ENCODE assay signal across 1 cellular context in genomic region chr21:44765231-44766013, GRCh38.
TF ChIP-seq lines count a peak whose summit lies in the region.

No MANE protein-coding gene starts in this region.

TF ChIP-seq in K562, 482 proteins besides CTCF, POLR2A, EP300 and RAD21 (continued from another document and continues in another):
- no peak for TF ChIP-seq FOXO4 (CRISPR knock-in tag; IDR thresholded peaks at IDR 0.05)
- no peak for TF ChIP-seq ELK3 (CRISPR knock-in tag; IDR thresholded peaks at IDR 0.05)
- no peak for TF ChIP-seq NCOA6 (IDR thresholded peaks at IDR 0.05)
- no peak for TF ChIP-seq KAT8 (IDR thresholded peaks at IDR 0.05; ENCODE audit: low read depth)
- TF ChIP-seq KDM4B (IDR thresholded peaks at IDR 0.05; ENCODE audit: borderline replicate concordance in 2 of 2, low read depth in 1 of 2): no peak
- no peak for TF ChIP-seq PYGO2 (tag; IDR thresholded peaks at IDR 0.05)
- no peak for TF ChIP-seq NR2C1 (IDR thresholded peaks at IDR 0.05)
- no peak for TF ChIP-seq NR2C1 (tag; IDR thresholded peaks at IDR 0.05)
- TF ChIP-seq BRF2 (IDR thresholded peaks at IDR 0.05; ENCODE audit: borderline replicate concordance, insufficient read depth, insufficient read length): no peak
- peak; percentile 22; the same call in 1 of the 2 replicates for TF ChIP-seq TFE3 (CRISPR knock-in tag; IDR thresholded peaks at IDR 0.05)
- TF ChIP-seq ZFP36 (IDR thresholded peaks at IDR 0.05; ENCODE audit: low read depth, low read length, partially characterized antibody): no peak
- TF ChIP-seq WHSC1 (IDR thresholded peaks at IDR 0.05; ENCODE audit: low read length): no peak
- TF ChIP-seq HDAC6 (IDR thresholded peaks at IDR 0.05; ENCODE audit: low read depth, low read length): no peak
- TF ChIP-seq ZNF324 (CRISPR knock-in tag; IDR thresholded peaks at IDR 0.05): no peak
- no peak for TF ChIP-seq ETV6 (IDR thresholded peaks at IDR 0.05; ENCODE audit: borderline replicate concordance in 1 of 2, low read depth in 2 of 2, low read length in 1 of 2)
- no peak for TF ChIP-seq ETV6 (CRISPR knock-in tag; IDR thresholded peaks at IDR 0.05; ENCODE audit: borderline replicate concordance)
- no peak for TF ChIP-seq KLF13 (tag; IDR thresholded peaks at IDR 0.05; ENCODE audit: borderline replicate concordance, low read depth)
- TF ChIP-seq ZNF655 (CRISPR knock-in tag; IDR thresholded peaks at IDR 0.05): no peak
- TF ChIP-seq DLX4 (CRISPR knock-in tag; IDR thresholded peaks at IDR 0.05): no peak
- no peak for TF ChIP-seq NR0B1 (IDR thresholded peaks at IDR 0.05; ENCODE audit: partially characterized antibody)
- peak; percentile 80 for TF ChIP-seq TFAP4 (CRISPR knock-in tag; IDR thresholded peaks at IDR 0.05; ENCODE audit: borderline replicate concordance)
- no peak for TF ChIP-seq HNRNPH1 (optimal IDR thresholded peaks at IDR 0.05; ENCODE audit: low read depth, low read length)
- no peak for TF ChIP-seq ZNF124 (CRISPR knock-in tag; IDR thresholded peaks at IDR 0.05)
- TF ChIP-seq ASH1L (IDR thresholded peaks at IDR 0.05; ENCODE audit: borderline replicate concordance, low read depth, partially characterized antibody): no peak
- TF ChIP-seq YY1 (IDR thresholded peaks at IDR 0.05; ENCODE audit: borderline replicate concordance in 1 of 3, control insufficient read depth in 1 of 3, extremely low read depth in 1 of 3, insufficient read depth in 3 of 3, insufficient read length in 1 of 3, insufficient replicate concordance in 2 of 3, low read depth in 1 of 3, low read length in 2 of 3): no peak
- TF ChIP-seq STAT5A (IDR thresholded peaks at IDR 0.05; ENCODE audit: borderline replicate concordance, low read length): no peak
- 0 out of 4 replicates have a peak, but pooled peaks of 1 of the 2 experiments have one; percentile 45 for TF ChIP-seq FOXA3 (CRISPR knock-in tag; conservative IDR thresholded peaks at IDR 0.05 in 1 of 2, IDR thresholded peaks at IDR 0.05 in 1 of 2)
- TF ChIP-seq ZBTB34 (CRISPR knock-in tag; IDR thresholded peaks at IDR 0.05): no peak
- TF ChIP-seq ZNF23 (CRISPR knock-in tag; IDR thresholded peaks at IDR 0.05): no peak
- no peak for TF ChIP-seq ZBTB26 (CRISPR knock-in tag; IDR thresholded peaks at IDR 0.05)
- TF ChIP-seq JUN (IDR thresholded peaks at IDR 0.05; ENCODE audit: borderline replicate concordance, low read depth, low read length): no peak
- TF ChIP-seq JUN (CRISPR knock-in tag; IDR thresholded peaks at IDR 0.05; ENCODE audit: borderline replicate concordance): no peak
- no peak for TF ChIP-seq ATF1 (CRISPR knock-in tag; IDR thresholded peaks at IDR 0.05)
- 0 out of 2 replicates have a peak, but pooled peaks have one; percentile 17 for TF ChIP-seq ATF1 (tag; IDR thresholded peaks at IDR 0.05)
- no peak for TF ChIP-seq SOX6 (IDR thresholded peaks at IDR 0.05)
- TF ChIP-seq RFX1 (IDR thresholded peaks at IDR 0.05): no peak
- TF ChIP-seq RBM25 (IDR thresholded peaks at IDR 0.05; ENCODE audit: low read depth, low read length, severe bottlenecking): no peak
- no peak for TF ChIP-seq PHF21A (IDR thresholded peaks at IDR 0.05; ENCODE audit: borderline replicate concordance, low read depth)
- TF ChIP-seq MAX (CRISPR knock-in tag; IDR thresholded peaks at IDR 0.05): peak; percentile 33; the same call in 1 of the 2 replicates
- no peak for TF ChIP-seq ZMIZ1 (IDR thresholded peaks at IDR 0.05; ENCODE audit: low read depth in 2 of 2, low read length in 2 of 2)
- no peak for TF ChIP-seq COPS2 (conservative IDR thresholded peaks at IDR 0.05)
- no peak for TF ChIP-seq MYC (IDR thresholded peaks at IDR 0.05; ENCODE audit: low read depth, low read length)
- no peak for TF ChIP-seq MYC (CRISPR knock-in tag; IDR thresholded peaks at IDR 0.05; ENCODE audit: borderline replicate concordance, low read depth)
- TF ChIP-seq MBD1 (CRISPR knock-in tag; IDR thresholded peaks at IDR 0.05): no peak
- TF ChIP-seq XRCC5 (IDR thresholded peaks at IDR 0.05; ENCODE audit: low read depth, low read length): no peak
- no peak for TF ChIP-seq DPF2 (IDR thresholded peaks at IDR 0.05)
- peak; percentile 43 for TF ChIP-seq NEUROD1 (IDR thresholded peaks at IDR 0.05; ENCODE audit: borderline replicate concordance, low read depth, low read length, partially characterized antibody)
- peak; percentile 20 to 37; a peak in 1 of 4 replicates for TF ChIP-seq FOXK2 (conservative IDR thresholded peaks at IDR 0.05 in 1 of 2, IDR thresholded peaks at IDR 0.05 in 1 of 2; ENCODE audit: low read depth in 2 of 2)
